In the genomic region with DNA sequence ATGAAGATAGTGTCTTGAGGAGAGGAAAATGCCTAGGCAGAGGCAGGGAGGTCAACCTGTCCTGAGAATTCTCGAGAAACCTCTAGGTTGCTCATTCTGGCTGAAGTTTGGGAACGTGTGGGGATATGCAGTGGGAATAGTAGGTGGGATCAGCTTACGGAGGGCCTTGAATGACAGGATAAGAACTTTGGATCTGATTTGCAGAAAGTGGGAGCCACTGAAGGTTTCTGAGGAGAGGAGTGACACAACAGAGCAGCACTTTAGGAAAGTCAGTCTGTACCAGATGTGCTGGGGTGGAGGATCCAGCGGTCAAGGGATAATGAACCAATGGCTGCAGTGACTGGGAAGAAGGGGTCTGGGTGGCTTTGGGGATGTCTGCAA, we compare ENCODE assay signal across 11 cellular contexts. TPM values are rescaled to one million over a fixed set of nuclear protein-coding genes. Genes with fewer than 3 reads are reported as not detected.
DNase-seq lines count a peak whose midpoint lies in the region; TF ChIP-seq lines count a peak whose summit lies in the region.
"Had no signal": no experiment of that assay in that cellular context is flagged by ENCODE, and none has a peak within 500 bp of the region (broad histone marks: within the 10 kb centered on the region; RNA-seq: fewer than 3 reads in every experiment).

No MANE protein-coding gene starts in this region.

- H3K4me3 ChIP-seq in BLaER1, result peak overlapping the region; percentile 55; the same call in 1 of the 2 replicates
- H3K4me3 ChIP-seq in HL-60 (replicated peaks; ENCODE audit: insufficient read depth, low read length), result no peak overlapping the region
- H3K4me3 ChIP-seq in neutrophil (ENCODE audit: low read depth in 1 of 2, low read length in 1 of 2), result peak overlapping the region; percentile 85 to 90
- H3K4me3 ChIP-seq in A673 (ENCODE audit: low read depth, low read length, poor library complexity, severe bottlenecking), result no peak overlapping the region
- H3K4me3 ChIP-seq: prostate gland had no signal

- CTCF ChIA-PET in A673 (lab: Charles Lee), result no interaction called here

- no peaks in the 10 kb centered on the region for H3K36me3 ChIP-seq in BLaER1
- H3K36me3 ChIP-seq in neutrophil, result peaks cover 4% of the 10 kb centered on the region
- H3K36me3 ChIP-seq in A673 (ENCODE audit: insufficient read depth, low read length, poor library complexity, severe bottlenecking), result no peaks in the 10 kb centered on the region
- H3K36me3 ChIP-seq: prostate gland had no signal

- peaks cover 81% of the 10 kb centered on the region for H3K4me1 Mint-ChIP-seq in brain

- H3K27ac ChIP-seq in BLaER1, result peak overlapping the region; percentile 96
- peak overlapping the region; percentile 63 for H3K27ac ChIP-seq in HL-60 (replicated peaks)
- H3K27ac ChIP-seq in neutrophil, result peak overlapping the region; percentile 99
- no peak overlapping the region for H3K27ac ChIP-seq in A673 (ENCODE audit: low read depth, low read length, poor library complexity, severe bottlenecking)

- H3K9me3 Mint-ChIP-seq in brain, result peaks cover 0 to 3% (median 0%) of the 10 kb centered on the region in 5 experiments

- DNase-seq in HL-60 (ENCODE audit: low read depth in 1 of 2, low spot score in 1 of 2) (no peak), kidney glomerular epithelial cell (lab: John Stamatoyannopoulos, UW) (no peak), NCI-H2171 (lab: John Stamatoyannopoulos, UW) (no peak), iPS-NIHi7 (ENCODE audit: extremely low spot score) (no peak), A673 (ENCODE audit: low spot score) (no peak)
- DNase-seq: Calu3, RPMI8226 had no signal

- no peaks in the 10 kb centered on the region for H3K36me3 Mint-ChIP-seq in brain

- H3K4me1 ChIP-seq in BLaER1, result peaks cover 92% of the 10 kb centered on the region
- peaks cover 79 to 83% of the 10 kb centered on the region in 2 experiments for H3K4me1 ChIP-seq in neutrophil (ENCODE audit: control insufficient read depth in 1 of 2, insufficient read depth in 1 of 2, low read depth in 1 of 2, low read length in 1 of 2)
- H3K4me1 ChIP-seq in A673 (ENCODE audit: insufficient read depth, low read length, poor library complexity, severe bottlenecking), result peaks cover 26% of the 10 kb centered on the region

- no peak for TF ChIP-seq CTCF in HL-60 (IDR thresholded peaks at IDR 0.05; ENCODE audit: insufficient read depth, low read length)
- TF ChIP-seq CTCF in brain (conservative IDR thresholded peaks at IDR 0.05), result no peak
- no peak for TF ChIP-seq CTCF in neutrophil (IDR thresholded peaks at IDR 0.05)
- TF ChIP-seq CTCF in A673 (conservative IDR thresholded peaks at IDR 0.05; ENCODE audit: low read depth, low read length), result no peak

- no peaks in the 10 kb centered on the region for H4K20me1 ChIP-seq in BLaER1

- BruUV-seq in A673 (replicated peaks; lab: Mats Ljungman, UMichigan), result no TSS peak

- peak overlapping the region in 4 of 5 experiments; percentile 15 to 81 (median 54) for H3K4me3 Mint-ChIP-seq in brain

- peak overlapping the region in 3 of 5 experiments; percentile 52 to 80 (median 64) for H3K27ac Mint-ChIP-seq in brain

- POLR2A ChIA-PET in A673 (lab: Charles Lee; ENCODE audit: low non-redundant PET), result no interaction called here

- intact Hi-C loops in A673 (cut with micrococcal nuclease; ENCODE audit: unreplicated experiment), result no loop called here

- peak overlapping the region; percentile 99 for H3K4me2 ChIP-seq in BLaER1

- H3K9ac ChIP-seq in BLaER1, result peak overlapping the region; percentile 80

- no peaks in the 10 kb centered on the region for H3K27me3 Mint-ChIP-seq in brain

- H3K9me3 ChIP-seq in BLaER1, result no peaks in the 10 kb centered on the region
- H3K9me3 ChIP-seq in neutrophil, result no peaks in the 10 kb centered on the region
- no peaks in the 10 kb centered on the region for H3K9me3 ChIP-seq in A673 (ENCODE audit: low read depth, low read length, poor library complexity, severe bottlenecking)
- H3K9me3 ChIP-seq: prostate gland had no signal

- H3K27me3 ChIP-seq in BLaER1, result no peaks in the 10 kb centered on the region
- no peaks in the 10 kb centered on the region for H3K27me3 ChIP-seq in HL-60 (ENCODE audit: insufficient read depth, poor library complexity, severe bottlenecking)
- H3K27me3 ChIP-seq in neutrophil, result no peaks in the 10 kb centered on the region
- no peaks in the 10 kb centered on the region for H3K27me3 ChIP-seq in A673 (replicated peaks; ENCODE audit: insufficient read depth, low read depth, low read length, poor library complexity)

RNA-seq across cellular contexts. Expression of gene CD82, which starts 2.4 kb away (rescaled TPM):
- polyA plus RNA-seq in brain (ENCODE audit: insufficient read depth, low read depth, low replicate concordance), result 43.1 TPM
- total RNA-seq in A673 (2021), result 8.2 and 16.0 TPM in 2 replicates

Comparison
In these comparisons a context has a peak if more than half of its experiments do, and no peak if none do; other contexts are left out.
1. H3K4me3 ChIP-seq: peak in BLaER1 (single experiment) and neutrophil (2 of 2); none in HL-60 (single experiment) and A673 (single experiment).